8 cellular contexts compared by ENCODE assay signal in the genomic region with DNA sequence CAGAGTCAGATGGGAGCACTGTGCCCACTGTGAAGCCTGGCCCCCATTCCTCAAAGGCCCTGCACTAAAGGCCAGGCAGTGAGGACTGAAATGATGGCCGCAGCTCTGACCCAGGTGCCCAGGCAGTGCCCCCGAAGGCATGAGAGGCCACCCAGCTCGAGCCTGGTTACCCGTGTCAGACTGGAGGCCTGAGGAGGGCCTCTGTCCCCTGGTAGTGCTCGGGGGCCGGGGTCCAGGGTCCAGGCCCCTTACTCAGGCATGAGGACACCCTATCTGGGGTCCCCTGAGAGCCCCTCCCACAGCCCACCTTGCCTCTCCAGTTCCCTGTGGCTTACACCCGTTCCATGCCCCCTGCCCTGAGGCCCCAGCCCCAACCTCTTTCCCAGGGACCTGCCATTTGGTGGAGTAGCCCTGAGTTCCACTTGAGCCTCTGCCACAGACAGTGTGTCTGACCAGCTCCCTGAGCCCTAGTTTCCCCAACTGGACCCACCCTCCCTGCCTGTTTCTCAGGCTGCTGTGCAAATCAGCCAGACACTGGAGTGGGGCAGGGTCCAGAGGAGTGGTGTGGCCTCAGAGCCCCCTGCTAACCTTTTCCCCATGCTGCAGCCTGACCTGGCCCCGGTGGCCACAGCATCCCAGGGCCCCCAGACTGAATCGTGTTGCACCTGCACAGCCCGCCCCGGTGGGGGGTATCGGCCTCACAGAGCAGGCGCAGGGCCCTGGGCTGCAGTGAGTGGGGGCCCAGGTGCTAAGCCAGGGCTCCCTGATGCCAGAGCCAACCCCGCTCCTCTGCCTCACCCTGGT. TPM values are rescaled to one million over a fixed set of nuclear protein-coding genes. Genes with fewer than 3 reads are reported as not detected.
DNase-seq lines count a peak whose midpoint lies in the region; ATAC-seq and TF ChIP-seq lines count a peak whose summit lies in the region.

No MANE protein-coding gene starts in this region.

- H3K27me3 ChIP-seq in HUES6 (ENCODE audit: control insufficient read depth, insufficient read depth, low read length) (no peaks in the 10 kb centered on the region), right atrium auricular region (no peaks in the 10 kb centered on the region)

- CTCF ChIA-PET in activated CD8-positive, alpha-beta T cell treated with anti-CD3 and anti-CD28 coated beads for 36 hours (lab: Charles Lee), result interaction anchor here (0.9 to 3.9 kb wide), 12 partner anchors 9 to 104 kb away, joined by 3 to 21 read pairs (median 4); partner anchors contain the start of genes ANKRD13D, CLCF1 and GRK2

- H3K27ac Mint-ChIP-seq in activated CD8-positive, alpha-beta T cell treated with anti-CD3 and anti-CD28 coated beads for 36 hours, result peak overlapping the region; percentile 97
- peak overlapping the region; percentile 97 for H3K27ac Mint-ChIP-seq in stimulated activated effector memory CD8-positive, alpha-beta T cell treated with anti-CD3 and anti-CD28 coated beads, Interleukin-12 subunit alpha, Interleukin-12 subunit beta, amount 100 ng/mL, for 72 hours

- ATAC-seq in activated CD8-positive, alpha-beta T cell treated with anti-CD3 and anti-CD28 coated beads for 36 hours, result no peak
- no peak for ATAC-seq in stimulated activated effector memory CD8-positive, alpha-beta T cell treated with anti-CD3 and anti-CD28 coated beads, Interleukin-12 subunit alpha, Interleukin-12 subunit beta, amount 100 ng/mL, for 72 hours
- ATAC-seq in HG03354 (IDR thresholded peaks at IDR 0.05; ENCODE audit: poor library complexity, severe bottlenecking, unreplicated experiment), result no peak

- peaks cover 47% of the 10 kb centered on the region for H3K4me1 Mint-ChIP-seq in activated CD8-positive, alpha-beta T cell treated with anti-CD3 and anti-CD28 coated beads for 36 hours (ENCODE audit: low read depth)
- H3K4me1 Mint-ChIP-seq in stimulated activated effector memory CD8-positive, alpha-beta T cell treated with anti-CD3 and anti-CD28 coated beads, Interleukin-12 subunit alpha, Interleukin-12 subunit beta, amount 100 ng/mL, for 72 hours, result peaks cover 79% of the 10 kb centered on the region

- no peaks in the 10 kb centered on the region for H3K9me3 Mint-ChIP-seq in activated CD8-positive, alpha-beta T cell treated with anti-CD3 and anti-CD28 coated beads for 36 hours
- H3K9me3 Mint-ChIP-seq in stimulated activated effector memory CD8-positive, alpha-beta T cell treated with anti-CD3 and anti-CD28 coated beads, Interleukin-12 subunit alpha, Interleukin-12 subunit beta, amount 100 ng/mL, for 72 hours, result no peaks in the 10 kb centered on the region

- H3K36me3 ChIP-seq in HUES6 (ENCODE audit: control insufficient read depth, insufficient read depth, low read length) (peaks cover 48% of the 10 kb centered on the region), right atrium auricular region (peaks cover 48% of the 10 kb centered on the region)

- no peak for DNase-seq in activated CD8-positive, alpha-beta T cell treated with anti-CD3 and anti-CD28 coated beads for 36 hours
- DNase-seq in right atrium auricular region (ENCODE audit: low spot score), result no peak
- no peak for DNase-seq in stimulated activated effector memory CD8-positive, alpha-beta T cell treated with anti-CD3 and anti-CD28 coated beads, Interleukin-12 subunit alpha, Interleukin-12 subunit beta, amount 100 ng/mL, for 72 hours (ENCODE audit: low spot score in 2 of 2)
- DNase-seq in amniotic stem cell (lab: John Stamatoyannopoulos, UW), result no peak
- DNase-seq in NCI-H526 treated with DMSO at 0.1 percent for 48 hours (lab: John Stamatoyannopoulos, UW), result no peak
- DNase-seq in NCI-H748 (lab: John Stamatoyannopoulos, UW; ENCODE audit: unreplicated experiment), result no peak

- POLR2A ChIA-PET in activated CD8-positive, alpha-beta T cell treated with anti-CD3 and anti-CD28 coated beads for 36 hours (lab: Charles Lee), result interaction anchor here (0.8 to 19.8 kb wide), 9 partner anchors 9 to 206 kb away, joined by 3 to 308 read pairs (median 6); partner anchors contain the start of genes ANKRD13D, GRK2 and SSH3

- no peak overlapping the region for H3K4me3 ChIP-seq in HUES6 (ENCODE audit: low read depth, low read length)
- no peak overlapping the region for H3K4me3 ChIP-seq in right atrium auricular region

- TF ChIP-seq CTCF in activated CD8-positive, alpha-beta T cell treated with anti-CD3 and anti-CD28 coated beads for 36 hours (IDR thresholded peaks at IDR 0.05), result no peak
- no peak for TF ChIP-seq CTCF in right atrium auricular region (IDR thresholded peaks at IDR 0.05)

- intact Hi-C loops in activated CD8-positive, alpha-beta T cell treated with anti-CD3 and anti-CD28 coated beads for 36 hours (cut with micrococcal nuclease), result no loop called here

- H3K9ac ChIP-seq in HUES6 (ENCODE audit: low read length), result peak overlapping the region; percentile 22

- H3K4me1 ChIP-seq in HUES6 (ENCODE audit: control insufficient read depth, insufficient read depth, low read length), result peaks cover 22% of the 10 kb centered on the region
- H3K4me1 ChIP-seq in right atrium auricular region, result peaks cover 0 to 71% of the 10 kb centered on the region in 2 donors

- no peaks in the 10 kb centered on the region for H3K9me3 ChIP-seq in HUES6 (ENCODE audit: control insufficient read depth, insufficient read depth, low read depth, low read length)
- no peaks in the 10 kb centered on the region for H3K9me3 ChIP-seq in right atrium auricular region

- no peaks in the 10 kb centered on the region for H3K27me3 Mint-ChIP-seq in activated CD8-positive, alpha-beta T cell treated with anti-CD3 and anti-CD28 coated beads for 36 hours

- H3K4me3 Mint-ChIP-seq in activated CD8-positive, alpha-beta T cell treated with anti-CD3 and anti-CD28 coated beads for 36 hours, result peak overlapping the region; percentile 71
- peak overlapping the region; percentile 98 for H3K4me3 Mint-ChIP-seq in stimulated activated effector memory CD8-positive, alpha-beta T cell treated with anti-CD3 and anti-CD28 coated beads, Interleukin-12 subunit alpha, Interleukin-12 subunit beta, amount 100 ng/mL, for 72 hours

- peaks cover 68% of the 10 kb centered on the region for H3K36me3 Mint-ChIP-seq in activated CD8-positive, alpha-beta T cell treated with anti-CD3 and anti-CD28 coated beads for 36 hours (ENCODE audit: low read depth)
- H3K36me3 Mint-ChIP-seq in stimulated activated effector memory CD8-positive, alpha-beta T cell treated with anti-CD3 and anti-CD28 coated beads, Interleukin-12 subunit alpha, Interleukin-12 subunit beta, amount 100 ng/mL, for 72 hours, result peaks cover 99% of the 10 kb centered on the region

- 0 out of 2 replicates have a peak overlapping the region, but pooled peaks have one; percentile 52 for H3K27ac ChIP-seq in HUES6 (ENCODE audit: low read depth, low read length)
- peak overlapping the region; percentile 84 to 90 for H3K27ac ChIP-seq in right atrium auricular region

RNA-seq across cellular contexts. Expression of gene ANKRD13D, which starts 10.8 kb away (rescaled TPM):
- total RNA-seq in activated CD8-positive, alpha-beta T cell treated with anti-CD3 and anti-CD28 coated beads for 36 hours, result 10 to 100 TPM; 75.4 to 78.7 TPM
- total RNA-seq in right atrium auricular region, result 10 to 100 TPM; 14.1 to 14.9 TPM

RNA-seq across cellular contexts. Expression of gene GRK2, which starts 12.1 kb away (rescaled TPM):
- 100 to 1,000 TPM; 303 to 305 TPM for total RNA-seq in activated CD8-positive, alpha-beta T cell treated with anti-CD3 and anti-CD28 coated beads for 36 hours
- 10 to 100 TPM; 52.7 to 55.9 TPM for total RNA-seq in right atrium auricular region

RNA-seq across cellular contexts. Expression of gene SSH3, which starts 25.0 kb away (rescaled TPM):
- 1 to 10 TPM; 7.4 to 9.1 TPM for total RNA-seq in activated CD8-positive, alpha-beta T cell treated with anti-CD3 and anti-CD28 coated beads for 36 hours
- 10 to 100 TPM; 14.7 to 23.6 TPM for total RNA-seq in right atrium auricular region

Comparison
In these comparisons a context has a peak if more than half of its experiments do, and no peak if none do; other contexts are left out.
1. RNA of gene ANKRD13D, which starts 10.8 kb away (total RNA-seq): 75.4 to 78.7 TPM in activated CD8-positive, alpha-beta T cell treated with anti-CD3 and anti-CD28 coated beads for 36 hours; 14.1 to 14.9 TPM in right atrium auricular region; every median in the first group is over 4 times any median in the second.
2. RNA of gene GRK2, which starts 12.1 kb away (total RNA-seq): 303 to 305 TPM in activated CD8-positive, alpha-beta T cell treated with anti-CD3 and anti-CD28 coated beads for 36 hours; 52.7 to 55.9 TPM in right atrium auricular region; every median in the first group is over 4 times any median in the second.